Comparison of ENCODE assay signal across 32 cellular contexts in the genomic region with DNA sequence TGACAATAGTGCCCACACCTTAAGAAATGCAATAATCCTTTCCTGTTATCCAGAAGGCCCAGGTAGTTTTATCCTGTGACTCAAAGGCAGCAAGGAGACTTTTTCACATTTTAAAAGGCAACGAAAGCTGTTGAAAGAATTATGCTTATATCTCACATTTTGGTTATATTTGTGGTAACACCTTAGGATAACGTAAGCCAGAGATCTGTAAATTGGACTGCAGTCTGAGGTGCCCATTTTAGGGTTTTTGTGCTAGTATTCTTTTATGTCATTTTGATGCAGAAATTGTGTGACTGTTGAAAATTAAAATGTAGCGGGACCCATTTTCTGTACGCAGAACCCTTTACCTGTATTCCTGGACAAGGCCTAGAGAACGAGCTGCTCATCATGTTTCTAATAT.
"Had no signal": no experiment of that assay in that cellular context is flagged by ENCODE, and none has a peak within 500 bp of the region (broad histone marks: within the 10 kb centered on the region; RNA-seq: fewer than 3 reads in every experiment).

No MANE protein-coding gene starts in this region.

- H3K9me3 ChIP-seq: MG63 had no signal

- H3K27me3 ChIP-seq: MG63 had no signal

- H3K4me3 ChIP-seq: MG63 had no signal

- H3K36me3 ChIP-seq: MG63 had no signal

- DNase-seq: Karpas-422, Kasumi-1, MG63, MM.1S, MV-4-11, NCI-H1048, NCI-H1092, NCI-H1092 treated with DMSO at 0.1 percent for 48 hours, NCI-H1105, NCI-H1417, NCI-H1417 treated with DMSO at 0.1 percent for 48 hours, NCI-H1436, NCI-H1436 treated with DMSO at 0.1 percent for 48 hours, NCI-H146, NCI-H1694, NCI-H1694 treated with DMSO at 0.1 percent for 48 hours, NCI-H187, NCI-H187 treated with DMSO at 0.1 percent for 48 hours, NCI-H1930, NCI-H2029, NCI-H2029 treated with DMSO at 0.1 percent for 48 hours, NCI-H2107, NCI-H2171, NCI-H2171 treated with DMSO at 0.1 percent for 48 hours, NCI-H2227 treated with DMSO at 0.1 percent for 48 hours, NCI-H226, NCI-H345, NCI-H446, NCI-H446 treated with DMSO at 0.1 percent for 48 hours, NCI-H510A, NCI-H510A treated with DMSO at 0.1 percent for 48 hours, NCI-H524 had no signal
